ENCODE assay signal across 17 cellular contexts in genomic region chr3:156770699-156771414, GRCh38.
"Had no signal": no experiment of that assay in that cellular context is flagged by ENCODE, and none has a peak within 500 bp of the region (broad histone marks: within the 10 kb centered on the region; RNA-seq: fewer than 3 reads in every experiment).

No MANE protein-coding gene starts in this region.

- H3K27ac Mint-ChIP-seq: activated CD4-positive, alpha-beta T cell treated with anti-CD3 and anti-CD28 coated beads for 36 hours; activated naive CD8-positive, alpha-beta T cell; activated T-helper 1 cell treated with anti-CD3 and anti-CD28 coated beads, Interleukin-12 subunit alpha, Interleukin-12 subunit beta, Interleukin-2, Interleukin-4 antibody, amounts not matched to agents 30 ng/mL and 10 ng/mL and 1 ng/mL, durations not matched to agents 14 hours and 24 hours and 36 hours; immature natural killer cell; naive thymus-derived CD8-positive, alpha-beta T cell; progenitor cell of endocrine pancreas; WTC11 had no signal

- H3K27me3 Mint-ChIP-seq: activated naive CD8-positive, alpha-beta T cell; progenitor cell of endocrine pancreas had no signal

- H3K4me3 ChIP-seq: dorsolateral prefrontal cortex, heart right ventricle, tibial artery had no signal

- ATAC-seq: heart right ventricle; naive thymus-derived CD8-positive, alpha-beta T cell; stimulated activated naive CD8-positive, alpha-beta T cell treated with anti-CD3 and anti-CD28 coated beads, Interleukin-15, Interleukin-2, amounts not matched to agents 100 U/mL and 50 U/mL, for 24 hours; WTC11 had no signal

- H3K36me3 ChIP-seq: heart right ventricle, neutrophil, tibial artery had no signal

- DNase-seq: activated CD4-positive, alpha-beta T cell treated with anti-CD3 and anti-CD28 coated beads for 36 hours; activated CD4-positive, alpha-beta T cell treated with anti-CD3 and anti-CD28 coated beads, Interleukin-2, amount 50 U/mL, for 48 hours; dorsolateral prefrontal cortex; heart right ventricle; immature natural killer cell; mesenchymal stem cell; naive thymus-derived CD8-positive, alpha-beta T cell; stimulated activated CD4-positive, alpha-beta T cell treated with anti-CD3 and anti-CD28 coated beads, Interleukin-12 subunit alpha, Interleukin-12 subunit beta, amount 100 ng/mL, for 4 hours; stimulated activated CD4-positive, alpha-beta T cell treated with anti-CD3 and anti-CD28 coated beads, Interleukin-2, amount 100 ng/mL, for 24 hours; stimulated activated naive CD8-positive, alpha-beta T cell treated with anti-CD3 and anti-CD28 coated beads, Interleukin-15, Interleukin-2, amounts not matched to agents 100 U/mL and 50 U/mL, for 24 hours; substantia nigra; tibial artery had no signal

- H3K27me3 ChIP-seq: heart right ventricle, neutrophil, tibial artery had no signal

- H3K27ac ChIP-seq: dorsolateral prefrontal cortex, heart right ventricle, neutrophil, tibial artery had no signal

- H3K4me1 Mint-ChIP-seq: activated CD4-positive, alpha-beta T cell treated with anti-CD3 and anti-CD28 coated beads for 36 hours; immature natural killer cell; naive thymus-derived CD8-positive, alpha-beta T cell; WTC11 had no signal

- H3K4me3 Mint-ChIP-seq: activated CD4-positive, alpha-beta T cell treated with anti-CD3 and anti-CD28 coated beads for 36 hours; activated naive CD8-positive, alpha-beta T cell; activated T-helper 1 cell treated with anti-CD3 and anti-CD28 coated beads, Interleukin-12 subunit alpha, Interleukin-12 subunit beta, Interleukin-2, Interleukin-4 antibody, amounts not matched to agents 30 ng/mL and 10 ng/mL and 1 ng/mL, durations not matched to agents 14 hours and 24 hours and 36 hours; immature natural killer cell; naive thymus-derived CD8-positive, alpha-beta T cell; WTC11 had no signal

- H3K9me3 Mint-ChIP-seq: activated T-helper 1 cell treated with anti-CD3 and anti-CD28 coated beads, Interleukin-12 subunit alpha, Interleukin-12 subunit beta, Interleukin-2, Interleukin-4 antibody, amounts not matched to agents 30 ng/mL and 10 ng/mL and 1 ng/mL, durations not matched to agents 14 hours and 24 hours and 36 hours; immature natural killer cell; naive thymus-derived CD8-positive, alpha-beta T cell; WTC11 had no signal

- H3K9me3 ChIP-seq: heart right ventricle, neutrophil, tibial artery had no signal

- H3K4me1 ChIP-seq: heart right ventricle had no signal

- H3K36me3 Mint-ChIP-seq: WTC11 had no signal
